Comparison of ENCODE assay signal across 8 cellular contexts in the genomic region with DNA sequence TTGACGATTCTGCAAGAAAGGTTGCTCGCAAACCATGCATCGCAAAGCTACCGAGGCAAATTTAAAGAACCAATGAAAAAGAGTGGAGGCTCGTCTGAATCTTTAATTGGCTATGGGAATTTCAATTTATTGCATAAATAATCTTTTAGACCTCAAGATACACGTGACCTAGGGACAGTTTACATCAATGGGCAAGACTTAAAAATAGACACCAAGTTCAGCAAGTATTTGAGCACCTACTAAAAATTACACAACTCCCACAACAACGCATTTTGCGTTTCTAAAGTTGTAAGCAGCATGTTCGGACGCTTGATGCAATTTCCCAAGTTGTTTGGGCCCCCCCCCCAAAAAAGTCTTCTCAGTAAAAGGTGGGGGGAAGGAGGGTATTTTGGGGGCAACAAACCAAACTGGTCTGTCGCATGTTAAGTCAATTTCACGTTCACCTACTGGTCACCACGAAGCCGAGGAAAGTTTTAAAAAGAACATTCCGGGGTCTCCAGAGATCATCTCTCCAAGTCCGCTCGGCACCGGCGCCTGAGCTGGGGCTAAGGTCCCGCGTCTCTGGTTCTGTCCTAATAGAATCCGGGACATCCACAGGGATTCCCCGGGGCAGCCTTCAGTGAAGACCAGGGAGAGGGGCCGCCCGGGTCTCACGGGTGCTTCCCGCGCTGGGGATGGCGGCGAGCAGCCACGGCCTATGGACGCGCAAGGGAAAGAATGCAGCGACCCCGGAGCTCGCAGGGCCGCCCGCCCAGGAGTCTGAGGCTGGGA. TPM values are rescaled to one million over a fixed set of nuclear protein-coding genes. Genes with fewer than 3 reads are reported as not detected.
DNase-seq lines count a peak whose midpoint lies in the region; ATAC-seq and TF ChIP-seq lines count a peak whose summit lies in the region.

No MANE protein-coding gene starts in this region.

- peaks cover 81% of the 10 kb centered on the region for H3K36me3 Mint-ChIP-seq in activated CD8-positive, alpha-beta T cell treated with anti-CD3 and anti-CD28 coated beads for 36 hours (ENCODE audit: low read depth)

- H3K4me1 ChIP-seq in trophoblast cell (ENCODE audit: control insufficient read depth in 1 of 2, insufficient read depth in 2 of 2, low read length in 2 of 2): peaks cover 8 to 9% of the 10 kb centered on the region in 2 experiments

- H3K4me3 Mint-ChIP-seq in activated CD8-positive, alpha-beta T cell treated with anti-CD3 and anti-CD28 coated beads for 36 hours: peak overlapping the region; percentile 92

- H3K9me3 ChIP-seq in AG04450 (ENCODE audit: control insufficient read depth, insufficient read depth, low read length): peaks cover 4% of the 10 kb centered on the region; the same call in 1 of the 2 replicates
- no peaks in the 10 kb centered on the region for H3K9me3 ChIP-seq in trophoblast cell (ENCODE audit: insufficient read depth, low read depth, low read length)

- POLR2A ChIA-PET in AG04450 (lab: Yijun Ruan, JAX): interaction anchor here (0.6 to 2.2 kb wide), 5 partner anchors 9 to 286 kb away, joined by 3 to 10 read pairs (median 6); a partner anchor contains a TSS
- POLR2A ChIA-PET in activated CD8-positive, alpha-beta T cell treated with anti-CD3 and anti-CD28 coated beads for 36 hours (lab: Charles Lee): interaction anchor here (0.5 to 4.4 kb wide), 12 partner anchors 11 to 540 kb away, joined by 3 to 36 read pairs (median 4); a partner anchor contains a TSS

- peak overlapping the region; percentile 92 for H4K91ac ChIP-seq in trophoblast cell (ENCODE audit: low read depth, low read length)

- H3K27ac Mint-ChIP-seq in activated CD8-positive, alpha-beta T cell treated with anti-CD3 and anti-CD28 coated beads for 36 hours: peak overlapping the region; percentile 92

- H3K27me3 ChIP-seq in AG04450 (ENCODE audit: control insufficient read depth, insufficient read depth, low read length): no peaks in the 10 kb centered on the region
- no peaks in the 10 kb centered on the region for H3K27me3 ChIP-seq in trophoblast cell (ENCODE audit: insufficient read depth, low read length)

- peak overlapping the region; percentile 67 for H2AFZ ChIP-seq in trophoblast cell (ENCODE audit: insufficient read depth, low read length, poor library complexity)

- H3K9ac ChIP-seq in trophoblast cell (ENCODE audit: low read length): peak overlapping the region; percentile 98

- peaks cover 40% of the 10 kb centered on the region for H3K4me1 Mint-ChIP-seq in activated CD8-positive, alpha-beta T cell treated with anti-CD3 and anti-CD28 coated beads for 36 hours (ENCODE audit: low read depth)

- H2BK12ac ChIP-seq in trophoblast cell (ENCODE audit: low read length): peak overlapping the region; percentile 33

- H3K4me3 ChIP-seq in AG04450 (ENCODE audit: low read depth, low read length): peak overlapping the region; percentile 96
- H3K4me3 ChIP-seq in trophoblast cell (ENCODE audit: low read depth, low read length): peak overlapping the region; percentile 93

- H3K23ac ChIP-seq in trophoblast cell (ENCODE audit: low read length): no peak overlapping the region

- in situ Hi-C loops in KBM-7 (cut with MboI; ENCODE audit: low pct_unique_long_range_greater_than_20kb, low sequenced_read_pairs): no loop called here

- H4K12ac ChIP-seq in trophoblast cell (ENCODE audit: low read depth, low read length): peak overlapping the region; percentile 67

- H3K14ac ChIP-seq in trophoblast cell (ENCODE audit: low read length): peak overlapping the region; percentile 92

- no peak for TF ChIP-seq CTCF in AG04450 (IDR thresholded peaks at IDR 0.05; ENCODE audit: low read depth, low read length)
- TF ChIP-seq CTCF in activated CD8-positive, alpha-beta T cell treated with anti-CD3 and anti-CD28 coated beads for 36 hours (IDR thresholded peaks at IDR 0.05): no peak

- DNase-seq in AG04450 (ENCODE audit: low read depth, low spot score) (no peak), KBM-7 (peak; percentile 44), foreskin melanocyte (peak; percentile 35), trophoblast cell (peak in 1 of 2 donors; percentile 38), KG1 (lab: John Stamatoyannopoulos, UW) (no peak)
- no peak for DNase-seq in activated CD8-positive, alpha-beta T cell treated with anti-CD3 and anti-CD28 coated beads for 36 hours

- H2BK5ac ChIP-seq in trophoblast cell (ENCODE audit: low read depth, low read length, poor library complexity): peak overlapping the region; percentile 94

- H3K79me1 ChIP-seq in trophoblast cell (ENCODE audit: low read length): peaks cover 26% of the 10 kb centered on the region

- peak overlapping the region; percentile 85 for H2AK5ac ChIP-seq in trophoblast cell (ENCODE audit: low read length)

- peak; percentile 4 for ATAC-seq in GM19025 (IDR thresholded peaks at IDR 0.05; ENCODE audit: low read depth, unreplicated experiment)
- no peak for ATAC-seq in activated CD8-positive, alpha-beta T cell treated with anti-CD3 and anti-CD28 coated beads for 36 hours
- ATAC-seq in GM19351 (IDR thresholded peaks at IDR 0.05; ENCODE audit: unreplicated experiment): no peak

- H3K4me2 ChIP-seq in trophoblast cell (ENCODE audit: low read length): peak overlapping the region; percentile 89

- CTCF ChIA-PET in AG04450 (lab: Charles Lee): interaction anchor here (0.7 to 1.2 kb wide), 4 partner anchors 9 to 373 kb away, joined by 3 to 8 read pairs (median 4); no protein-coding TSS in a partner anchor
- CTCF ChIA-PET in activated CD8-positive, alpha-beta T cell treated with anti-CD3 and anti-CD28 coated beads for 36 hours (lab: Charles Lee): interaction anchor here (1.0 to 4.0 kb wide), 8 partner anchors 9 to 462 kb away, joined by 3 to 11 read pairs (median 6); a partner anchor contains a TSS

- no peaks in the 10 kb centered on the region for H3K9me3 Mint-ChIP-seq in activated CD8-positive, alpha-beta T cell treated with anti-CD3 and anti-CD28 coated beads for 36 hours

- peak overlapping the region; percentile 100 for H3K27ac ChIP-seq in AG04450 (ENCODE audit: low read depth, low read length)
- peak overlapping the region; percentile 98 for H3K27ac ChIP-seq in trophoblast cell (ENCODE audit: low read depth, low read length)

- H3K27me3 Mint-ChIP-seq in activated CD8-positive, alpha-beta T cell treated with anti-CD3 and anti-CD28 coated beads for 36 hours: no peaks in the 10 kb centered on the region

- no CpG with 5 or more reads among the region's 38 CpGs for WGBS in trophoblast cell (ENCODE audit: extremely low coverage, insufficient coverage, insufficient read length)

- H4K8ac ChIP-seq in trophoblast cell (ENCODE audit: low read depth, low read length): peak overlapping the region; percentile 95

- H3K79me2 ChIP-seq in trophoblast cell (ENCODE audit: control insufficient read depth, insufficient read depth, low read length, poor library complexity): peaks cover 40% of the 10 kb centered on the region

- peak overlapping the region; percentile 79 for H2BK120ac ChIP-seq in trophoblast cell (ENCODE audit: insufficient read depth, low read length, poor library complexity)

- intact Hi-C loops in activated CD8-positive, alpha-beta T cell treated with anti-CD3 and anti-CD28 coated beads for 36 hours (cut with micrococcal nuclease): loop anchor here (2.0 kb wide), 1 partner anchor 25 kb away; no protein-coding TSS in a partner anchor

- peaks cover 2 to 6% of the 10 kb centered on the region in 2 experiments for H3K36me3 ChIP-seq in trophoblast cell (ENCODE audit: control insufficient read depth in 1 of 2, insufficient read depth in 2 of 2, low read length in 2 of 2)

- peak overlapping the region; percentile 98 for H3K4ac ChIP-seq in trophoblast cell (ENCODE audit: low read depth, low read length)

- H3K18ac ChIP-seq in trophoblast cell (ENCODE audit: low read length): peak overlapping the region; percentile 86

RNA-seq across cellular contexts. Expression of a gene that starts 0.8 kb away (rescaled TPM):
- 109 and 150 TPM in 2 replicates for polyA plus RNA-seq in AG04450 (2011; rRNA removed)
- polyA minus RNA-seq in AG04450 (2011; rRNA and poly(A)+ RNA removed): 96.3 and 104 TPM in 2 replicates
- total RNA-seq in activated CD8-positive, alpha-beta T cell treated with anti-CD3 and anti-CD28 coated beads for 36 hours: 100 to 1,000 TPM; 222 to 249 TPM
- polyA plus RNA-seq in trophoblast cell (2013): 333 and 360 TPM in 2 replicates

RNA-seq across cellular contexts. Expression of a gene that starts 1.0 kb away (rescaled TPM):
- polyA plus RNA-seq in AG04450 (2011; rRNA removed): 9.9 and 13.5 TPM in 2 replicates
- polyA minus RNA-seq in AG04450 (2011; rRNA and poly(A)+ RNA removed): 8.7 and 11.0 TPM in 2 replicates
- total RNA-seq in activated CD8-positive, alpha-beta T cell treated with anti-CD3 and anti-CD28 coated beads for 36 hours: 10 to 100 TPM; 28.2 to 30.5 TPM
- polyA plus RNA-seq in trophoblast cell (2013): 20.7 and 21.8 TPM in 2 replicates

Comparison
In these comparisons a context has a peak if more than half of its experiments do, and no peak if none do; other contexts are left out.
1. DNase-seq: peak in KBM-7 (single experiment) and foreskin melanocyte (single experiment); none in AG04450 (single experiment), activated CD8-positive, alpha-beta T cell treated with anti-CD3 and anti-CD28 coated beads for 36 hours (single experiment) and KG1 (single experiment).